Comparison of ENCODE assay signal across 1 cellular context in genomic region chr2:224293976-224294375, GRCh38.
TF ChIP-seq lines count a peak whose summit lies in the region.

No MANE protein-coding gene starts in this region.

TF ChIP-seq in WTC11, 78 proteins besides CTCF, POLR2A, EP300 and RAD21 (continued from another document):
- no peak for TF ChIP-seq ATF6 (CRISPR knock-in tag; IDR thresholded peaks at IDR 0.05)
- TF ChIP-seq NFATC4 (CRISPR knock-in tag; IDR thresholded peaks at IDR 0.05): no peak
